34 cellular contexts compared by ENCODE assay signal in the genomic region with DNA sequence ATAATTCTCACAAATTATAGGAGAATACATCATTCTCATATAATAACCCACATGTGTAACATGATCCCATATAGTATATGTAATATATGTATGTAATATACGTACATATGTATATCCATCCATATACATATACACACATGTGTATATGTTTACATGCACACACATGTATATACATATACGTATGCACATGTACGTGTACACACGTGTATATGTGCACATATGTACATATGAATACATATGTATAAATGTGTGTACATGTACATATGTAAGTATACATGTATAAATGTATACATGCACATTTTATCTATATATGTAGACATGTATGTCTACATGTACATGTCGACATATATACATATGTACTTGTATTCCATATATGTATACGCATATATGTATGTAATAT.
"Had no signal": no experiment of that assay in that cellular context is flagged by ENCODE, and none has a peak within 500 bp of the region (broad histone marks: within the 10 kb centered on the region; RNA-seq: fewer than 3 reads in every experiment).

No MANE protein-coding gene starts in this region.

- H3K27ac ChIP-seq: adrenal gland, ascending aorta, body of pancreas, brain microvascular endothelial cell, breast epithelium, cardiac muscle cell had no signal

- H3K27me3 ChIP-seq: adrenal gland, ascending aorta, body of pancreas, brain microvascular endothelial cell, breast epithelium, cardiac muscle cell had no signal

- FAIRE-seq: astrocyte, bronchial epithelial cell had no signal

- DNase-seq: activated effector memory CD4-positive, alpha-beta T cell treated with anti-CD3 and anti-CD28 coated beads, Interleukin-2, amount 50 U/mL, for 16 hours; activated effector memory CD4-positive, alpha-beta T cell treated with Interleukin-2 at 50 U/mL for 16 hours; activated gamma-delta T cell; activated gamma-delta T cell treated with Interleukin-2 at 50 U/mL for 16 hours; activated naive CD4-positive, alpha-beta T cell; activated naive CD4-positive, alpha-beta T cell treated with anti-CD3 and anti-CD28 coated beads for 36 hours; activated naive CD4-positive, alpha-beta T cell treated with anti-CD3 and anti-CD28 coated beads, Interleukin-2, amount 10 ng/mL, durations not matched to agents 7 days and 5 days; activated naive CD4-positive, alpha-beta T cell treated with anti-CD3 and anti-CD28 coated beads, Interleukin-2, amount 50 U/mL, for 16 hours; activated naive CD4-positive, alpha-beta T cell treated with Interleukin-2 at 50 U/mL for 16 hours; activated naive CD8-positive, alpha-beta T cell treated with anti-CD3 and anti-CD28 coated beads for 36 hours; activated naive CD8-positive, alpha-beta T cell treated with anti-CD3 and anti-CD28 coated beads, Interleukin-2, amount 10 ng/mL, durations not matched to agents 7 days and 5 days; activated naive CD8-positive, alpha-beta T cell treated with anti-CD3 and anti-CD28 coated beads, Interleukin-2, amount 50 U/mL, for 24 hours; activated T-cell treated with anti-CD3 and anti-CD28 coated beads, Interleukin-2, amount 50 U/mL, for 1 hour; activated T-cell treated with anti-CD3 and anti-CD28 coated beads, Interleukin-2, amount 50 U/mL, for 24 hours; activated T-cell treated with anti-CD3 and anti-CD28 coated beads, Interleukin-2, amount 50 U/mL, for 4 hours; activated T-cell treated with anti-CD3 and anti-CD28 coated beads, Interleukin-2, amount 50 U/mL, for 48 hours; activated T-cell treated with anti-CD3 and anti-CD28 coated beads, Interleukin-2, amount 50 U/mL, for 72 hours; adrenal gland; amniotic stem cell; amygdala; anterior cingulate cortex; aorta; body of pancreas; brain microvascular endothelial cell; caudate nucleus; central memory CD4-positive, alpha-beta T cell; cerebellar nuclear complex had no signal

- H3K36me3 ChIP-seq: adrenal gland, ascending aorta, brain microvascular endothelial cell, breast epithelium, cardiac muscle cell had no signal

- ATAC-seq: activated naive CD4-positive, alpha-beta T cell treated with anti-CD3 and anti-CD28 coated beads, Interleukin-2, amount 50 U/mL, for 72 hours; activated naive CD8-positive, alpha-beta T cell treated with anti-CD3 and anti-CD28 coated beads, Interleukin-2, amount 50 U/mL, for 24 hours; activated T-cell treated with anti-CD3 and anti-CD28 coated beads, Interleukin-2, amount 50 U/mL, for 4 hours; activated T-cell treated with anti-CD3 and anti-CD28 coated beads, Interleukin-2, amount 50 U/mL, for 72 hours; activated T-helper 17 cell treated with anti-CD3 and anti-CD28 coated beads, Interleukin-2, amount 50 U/mL, for 72 hours; body of pancreas had no signal

- H3K9me3 ChIP-seq: adrenal gland, ascending aorta, body of pancreas, breast epithelium had no signal

- H3K4me1 ChIP-seq: adrenal gland, ascending aorta, body of pancreas, breast epithelium had no signal

- H3K4me3 ChIP-seq: adrenal gland, ascending aorta, body of pancreas, breast epithelium, cardiac muscle cell had no signal
